In the genomic region with DNA sequence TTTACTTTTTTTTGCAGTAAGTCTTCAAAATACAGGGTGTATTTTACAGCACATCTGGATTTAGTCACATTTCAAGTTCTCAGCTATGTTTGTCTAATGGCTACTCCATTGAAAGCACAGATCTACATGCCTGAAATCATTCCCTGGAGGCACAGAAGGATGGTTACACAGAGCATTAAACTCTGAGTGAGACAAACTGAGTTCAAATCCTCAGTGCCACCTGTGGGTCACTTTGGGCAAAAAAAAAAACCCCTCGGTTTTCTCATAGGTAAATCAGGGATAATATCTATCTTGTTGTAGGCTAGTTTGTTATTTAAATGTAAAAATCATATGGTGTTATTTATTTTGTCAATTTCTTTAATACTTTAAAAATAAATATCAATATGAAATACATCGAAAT, we compare ENCODE assay signal across 24 cellular contexts. TPM values are rescaled to one million over a fixed set of nuclear protein-coding genes. Genes with fewer than 3 reads are reported as not detected.
"Had no signal": no experiment of that assay in that cellular context is flagged by ENCODE, and none has a peak within 500 bp of the region (broad histone marks: within the 10 kb centered on the region; RNA-seq: fewer than 3 reads in every experiment).

No MANE protein-coding gene starts in this region.

- H3K27me3 Mint-ChIP-seq: effector memory CD8-positive, alpha-beta T cell; naive B cell; stimulated activated naive B cell treated with anti-CD40 and anti-IgM and Interleukin-4, amounts not matched to agents 10 μg/mL and 1 μg/mL and 100 μg/mL, for 72 hours had no signal

- H3K4me3 ChIP-seq: ascending aorta, breast epithelium, heart left ventricle, thyroid gland, uterus had no signal

- H3K27me3 ChIP-seq: ascending aorta, breast epithelium, heart left ventricle, neutrophil, thyroid gland, uterus had no signal

- ATAC-seq: activated CD4-positive, CD25-positive, alpha-beta regulatory T cell treated with anti-CD3 and anti-CD28 coated beads, Interleukin-2, amount 50 U/mL, for 24 hours; effector memory CD8-positive, alpha-beta T cell; heart left ventricle; stimulated activated naive B cell treated with anti-CD40 and anti-IgM and Interleukin-4, amounts not matched to agents 10 μg/mL and 1 μg/mL and 100 μg/mL, for 72 hours had no signal

- H3K36me3 ChIP-seq: breast epithelium, uterus had no signal

- H3K27ac Mint-ChIP-seq: activated naive CD4-positive, alpha-beta T cell treated with anti-CD3 and anti-CD28 coated beads for 36 hours; activated T-helper 2 cell treated with anti-CD3 and anti-CD28 coated beads, Interferon-gamma antibody, Interleukin-2, Interleukin-4, amounts not matched to agents 10 μg/mL and 5 μg/mL and 100 μg/mL, durations not matched to agents 14 hours and 24 hours and 36 hours; effector memory CD8-positive, alpha-beta T cell had no signal

- H3K9me3 Mint-ChIP-seq: activated naive CD4-positive, alpha-beta T cell treated with anti-CD3 and anti-CD28 coated beads for 36 hours; activated T-helper 2 cell treated with anti-CD3 and anti-CD28 coated beads, Interferon-gamma antibody, Interleukin-2, Interleukin-4, amounts not matched to agents 10 μg/mL and 5 μg/mL and 100 μg/mL, durations not matched to agents 14 hours and 24 hours and 36 hours; effector memory CD8-positive, alpha-beta T cell; naive B cell; stimulated activated naive B cell treated with anti-CD40 and anti-IgM and Interleukin-4, amounts not matched to agents 10 μg/mL and 1 μg/mL and 100 μg/mL, for 72 hours had no signal

- DNase-seq: activated CD4-positive, alpha-beta T cell treated with anti-CD3 and anti-CD28 coated beads, Interleukin-2, amount 50 U/mL, for 4 hours; activated naive CD4-positive, alpha-beta T cell treated with anti-CD3 and anti-CD28 coated beads for 36 hours; activated T-cell treated with anti-CD3 and anti-CD28 coated beads for 4 hours; dermis blood vessel endothelial cell; effector memory CD8-positive, alpha-beta T cell; foreskin melanocyte; heart left ventricle; mammary epithelial cell; naive B cell; posterior cingulate gyrus; retina; stimulated activated naive B cell treated with anti-CD40 and anti-IgM and Interleukin-4, amounts not matched to agents 10 μg/mL and 1 μg/mL and 100 μg/mL, for 72 hours; thyroid gland; uterus had no signal

- H3K4me1 ChIP-seq: ascending aorta, breast epithelium, heart left ventricle, thyroid gland, uterus had no signal

- H3K27ac ChIP-seq: ascending aorta, breast epithelium, epithelial cell of prostate, heart left ventricle, neutrophil, thyroid gland, uterus had no signal

- H3K9me3 ChIP-seq: ascending aorta, breast epithelium, heart left ventricle, neutrophil, thyroid gland, uterus had no signal

- H3K4me1 Mint-ChIP-seq: naive B cell; stimulated activated naive B cell treated with anti-CD40 and anti-IgM and Interleukin-4, amounts not matched to agents 10 μg/mL and 1 μg/mL and 100 μg/mL, for 72 hours had no signal

- H3K4me3 Mint-ChIP-seq: activated naive CD4-positive, alpha-beta T cell treated with anti-CD3 and anti-CD28 coated beads for 36 hours; effector memory CD8-positive, alpha-beta T cell; naive B cell; stimulated activated naive B cell treated with anti-CD40 and anti-IgM and Interleukin-4, amounts not matched to agents 10 μg/mL and 1 μg/mL and 100 μg/mL, for 72 hours had no signal

- FAIRE-seq: islet of Langerhans had no signal

RNA-seq across cellular contexts. Expression of gene C11orf97, which starts 10.7 kb away (rescaled TPM):
- total RNA-seq: activated naive CD4-positive, alpha-beta T cell treated with anti-CD3 and anti-CD28 coated beads for 36 hours; activated T-helper 2 cell treated with anti-CD3 and anti-CD28 coated beads, Interferon-gamma antibody, Interleukin-2, Interleukin-4, amounts not matched to agents 10 μg/mL and 5 μg/mL and 100 μg/mL, durations not matched to agents 14 hours and 24 hours and 36 hours; ascending aorta; breast epithelium; cerebellum; dermis blood vessel endothelial cell; fibroblast of lung; heart left ventricle; mammary epithelial cell; mononuclear cell; thyroid gland; uterus had no signal
- polyA plus RNA-seq: fibroblast of lung, heart left ventricle, mammary epithelial cell had no signal
